ENCODE assay signal across 10 cellular contexts in the genomic region with DNA sequence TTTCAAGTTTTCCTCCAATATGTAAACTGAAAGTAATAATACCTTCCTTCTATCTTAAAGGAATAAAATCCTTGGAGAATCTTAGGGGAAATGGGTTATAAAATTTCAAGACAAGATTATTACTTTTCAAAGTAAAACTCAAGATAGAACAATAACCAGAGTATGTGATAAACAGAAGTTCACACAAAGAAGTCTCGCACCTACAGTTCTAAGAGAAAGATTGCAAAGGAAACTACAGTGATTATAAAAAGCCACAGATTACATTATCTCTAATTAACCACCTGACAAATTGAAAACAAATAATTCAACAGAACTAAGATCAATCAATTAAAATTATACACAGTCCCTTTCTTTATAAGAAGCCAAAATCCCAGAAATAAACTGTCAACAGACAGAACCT. TPM values are rescaled to one million over a fixed set of nuclear protein-coding genes. Genes with fewer than 3 reads are reported as not detected.
A peak's percentile ranks its signal among the peaks of the same experiment; 100 is the strongest.
DNase-seq lines count a peak whose midpoint lies in the region; ATAC-seq and TF ChIP-seq lines count a peak whose summit lies in the region.
"Had no signal": no experiment of that assay in that cellular context is flagged by ENCODE, and none has a peak within 500 bp of the region (broad histone marks: within the 10 kb centered on the region; RNA-seq: fewer than 3 reads in every experiment).

No MANE protein-coding gene starts in this region.

- TF ChIP-seq CTCF in Loucy (conservative IDR thresholded peaks at IDR 0.05; ENCODE audit: low read length) (no peak), mammary epithelial cell (conservative IDR thresholded peaks at IDR 0.05 in 1 of 2, IDR thresholded peaks at IDR 0.05 in 1 of 2; ENCODE audit: extremely low read depth in 1 of 2, insufficient read depth in 1 of 2, low read depth in 1 of 2, low read length in 2 of 2) (no peak)

- no peak for DNase-seq in mammary epithelial cell
- no peak for DNase-seq in natural killer cell treated with Interleukin-12 subunit alpha and Interleukin-12 subunit beta and Interleukin-15 and Interleukin-18, amount 100 ng/mL, for 72 hours (ENCODE audit: low spot score)
- DNase-seq in AG20443 (ENCODE audit: low spot score): no peak
- no peak for DNase-seq in HK-2 (ENCODE audit: unreplicated experiment)
- DNase-seq in A172 (ENCODE audit: low spot score): no peak
- DNase-seq: NCI-H1436 had no signal

- H3K9ac ChIP-seq in BLaER1 treated with 17β-estradiol and CSF1 and Interleukin-3, amounts not matched to agents 10 nM and 100 nM: peak overlapping the region in 5 of 11 experiments; percentile 6 to 76 (median 69); a peak in 8 of 22 replicates
- H3K9ac ChIP-seq in Loucy (ENCODE audit: low read depth, low read length, poor library complexity, severe bottlenecking) (peak overlapping the region; percentile 73), mammary epithelial cell (ENCODE audit: insufficient read depth, low read length) (no peak overlapping the region)
- H3K9ac ChIP-seq: parathyroid adenoma had no signal

- peaks cover 0 to 11% (median 0%) of the 10 kb centered on the region in 11 experiments; a peak in 2 of 22 replicates for H3K36me3 ChIP-seq in BLaER1 treated with 17β-estradiol and CSF1 and Interleukin-3, amounts not matched to agents 10 nM and 100 nM
- no peaks in the 10 kb centered on the region for H3K36me3 ChIP-seq in Loucy (ENCODE audit: insufficient read depth, low read length)
- H3K36me3 ChIP-seq in mammary epithelial cell (ENCODE audit: insufficient read depth, low read length): peaks cover 2% of the 10 kb centered on the region

- H2AFZ ChIP-seq in Loucy (ENCODE audit: low read length) (no peak overlapping the region), mammary epithelial cell (ENCODE audit: low read depth, low read length) (no peak overlapping the region)
- H2AFZ ChIP-seq: parathyroid adenoma had no signal

- peaks cover 35 to 45% of the 10 kb centered on the region in 2 donors for H3K4me1 Mint-ChIP-seq in natural killer cell treated with Interleukin-12 subunit alpha and Interleukin-12 subunit beta and Interleukin-15 and Interleukin-18, amount 100 ng/mL, for 72 hours (ENCODE audit: low read depth in 2 of 2)

- no peaks in the 10 kb centered on the region for H3K9me3 Mint-ChIP-seq in natural killer cell treated with Interleukin-12 subunit alpha and Interleukin-12 subunit beta and Interleukin-15 and Interleukin-18, amount 100 ng/mL, for 72 hours

- peak overlapping the region in 2 of 10 experiments; percentile 49 to 51; a peak in 5 of 20 replicates for H3K4me3 ChIP-seq in BLaER1 treated with 17β-estradiol and CSF1 and Interleukin-3, amounts not matched to agents 10 nM and 100 nM
- H3K4me3 ChIP-seq in Loucy (ENCODE audit: low read length, poor library complexity, severe bottlenecking): peak overlapping the region; percentile 76
- peak overlapping the region in 1 of 3 experiments; percentile 81 for H3K4me3 ChIP-seq in mammary epithelial cell (replicated peaks in 1 of 3; ENCODE audit: insufficient read depth in 1 of 3, low read depth in 2 of 3, low read length in 3 of 3)

- H3F3A ChIP-seq in Loucy (ENCODE audit: low read depth): no peaks in the 10 kb centered on the region

- WGBS in mammary epithelial cell (ENCODE audit: low coverage, missing lambda C conversion rate): 95% methylated on average over 1 of the region's 1 CpG

- CTCF ChIA-PET in mammary epithelial cell (lab: Charles Lee; ENCODE audit: low non-redundant PET): no interaction called here

- no peak for ATAC-seq in natural killer cell treated with Interleukin-12 subunit alpha and Interleukin-12 subunit beta and Interleukin-15 and Interleukin-18, amount 100 ng/mL, for 72 hours
- no peak for ATAC-seq in HG02885 (IDR thresholded peaks at IDR 0.05; ENCODE audit: poor library complexity, unreplicated experiment)

- peak overlapping the region; percentile 65 to 97 (median 85); a peak in 20 of 22 replicates for H3K4me2 ChIP-seq in BLaER1 treated with 17β-estradiol and CSF1 and Interleukin-3, amounts not matched to agents 10 nM and 100 nM
- H3K4me2 ChIP-seq in Loucy (ENCODE audit: low read depth, low read length, poor library complexity, severe bottlenecking) (peak overlapping the region; percentile 87), mammary epithelial cell (ENCODE audit: insufficient read depth, low read depth, low read length) (peak overlapping the region; percentile 95)

- no peaks in the 10 kb centered on the region for H3K27me3 ChIP-seq in BLaER1 treated with 17β-estradiol and CSF1 and Interleukin-3, amounts not matched to agents 10 nM and 100 nM
- H3K27me3 ChIP-seq in Loucy (ENCODE audit: insufficient read depth, low read length, poor library complexity, severe bottlenecking) (no peaks in the 10 kb centered on the region), mammary epithelial cell (ENCODE audit: insufficient read depth, low read length) (no peaks in the 10 kb centered on the region)

- in situ Hi-C loops in mammary epithelial cell (cut with MboI; ENCODE audit: low sequenced_read_pairs in 2 of 2): no loop called here

- H3K36me3 Mint-ChIP-seq in natural killer cell treated with Interleukin-12 subunit alpha and Interleukin-12 subunit beta and Interleukin-15 and Interleukin-18, amount 100 ng/mL, for 72 hours: no peaks in the 10 kb centered on the region

- H4K20me1 ChIP-seq in BLaER1 treated with 17β-estradiol and CSF1 and Interleukin-3, amounts not matched to agents 10 nM and 100 nM: peaks cover 49 to 100% (median 96%) of the 10 kb centered on the region in 11 experiments; a peak in 21 of 22 replicates
- H4K20me1 ChIP-seq in Loucy (ENCODE audit: insufficient read depth, low read length, poor library complexity, severe bottlenecking): peaks cover 20% of the 10 kb centered on the region
- H4K20me1 ChIP-seq in mammary epithelial cell (ENCODE audit: insufficient read depth, low read length): no peaks in the 10 kb centered on the region

- H3K27ac ChIP-seq in BLaER1 treated with 17β-estradiol and CSF1 and Interleukin-3, amounts not matched to agents 10 nM and 100 nM: peak overlapping the region in 4 of 11 experiments; percentile 51 to 64 (median 58); a peak in 3 of 22 replicates
- H3K27ac ChIP-seq in mammary epithelial cell (ENCODE audit: insufficient read depth, low read depth, low read length): peak overlapping the region; percentile 87

- peak overlapping the region; percentile 97 for H3K4me3 Mint-ChIP-seq in natural killer cell treated with Interleukin-12 subunit alpha and Interleukin-12 subunit beta and Interleukin-15 and Interleukin-18, amount 100 ng/mL, for 72 hours

- H3K9me2 ChIP-seq in Loucy (replicated peaks; ENCODE audit: low read depth, low read length): no peaks in the 10 kb centered on the region

- intact Hi-C loops in mammary epithelial cell (cut with micrococcal nuclease): no loop called here

- no peaks in the 10 kb centered on the region for H3K27me3 Mint-ChIP-seq in natural killer cell treated with Interleukin-12 subunit alpha and Interleukin-12 subunit beta and Interleukin-15 and Interleukin-18, amount 100 ng/mL, for 72 hours

- dilution Hi-C loops in mammary epithelial cell (cut with HindIII; ENCODE audit: low sequenced_read_pairs): no loop called here

- peaks cover 40 to 58% (median 48%) of the 10 kb centered on the region in 10 experiments for H3K4me1 ChIP-seq in BLaER1 treated with 17β-estradiol and CSF1 and Interleukin-3, amounts not matched to agents 10 nM and 100 nM
- H3K4me1 ChIP-seq in Loucy (ENCODE audit: insufficient read depth, low read length, poor library complexity, severe bottlenecking) (peaks cover 29% of the 10 kb centered on the region), mammary epithelial cell (ENCODE audit: insufficient read depth, low read length) (peaks cover 38% of the 10 kb centered on the region)

- peak overlapping the region; percentile 81 to 95 for H3K27ac Mint-ChIP-seq in natural killer cell treated with Interleukin-12 subunit alpha and Interleukin-12 subunit beta and Interleukin-15 and Interleukin-18, amount 100 ng/mL, for 72 hours

- no TSS peak for BruUV-seq in mammary epithelial cell (replicated peaks; lab: Mats Ljungman, UMichigan)

- H3K79me2 ChIP-seq in Loucy (ENCODE audit: insufficient read depth, low read length) (peaks cover 85% of the 10 kb centered on the region), mammary epithelial cell (ENCODE audit: insufficient read depth, low read length) (peaks cover 89% of the 10 kb centered on the region)

- H3K9me3 ChIP-seq in BLaER1 treated with 17β-estradiol and CSF1 and Interleukin-3, amounts not matched to agents 10 nM and 100 nM (replicated peaks in 1 of 11): no peaks in the 10 kb centered on the region
- H3K9me3 ChIP-seq in Loucy (ENCODE audit: insufficient read depth, low read depth, low read length): no peaks in the 10 kb centered on the region
- H3K9me3 ChIP-seq in mammary epithelial cell (replicated peaks; ENCODE audit: insufficient read depth, low read length): no peaks in the 10 kb centered on the region

RNA-seq across cellular contexts. Expression of gene AMBRA1, which starts 34.0 kb away (rescaled TPM):
- total RNA-seq in mammary epithelial cell: 10 to 100 TPM; 23.2 to 26.3 TPM
- 11.1 TPM for polyA plus RNA-seq in mammary epithelial cell
- 28.7 TPM for polyA minus RNA-seq in mammary epithelial cell
- 10 to 100 TPM; 50.7 to 72.4 TPM for total RNA-seq in natural killer cell treated with Interleukin-12 subunit alpha and Interleukin-12 subunit beta and Interleukin-15 and Interleukin-18, amount 100 ng/mL, for 72 hours
- 27.3 and 44.3 TPM in 2 replicates for total RNA-seq in A172 (2014; rRNA removed; shearing (Covaris generic))

RNA-seq across cellular contexts. Expression of gene HARBI1, which starts 57.2 kb away (rescaled TPM):
- 1 to 10 TPM; 5.8 to 6.8 TPM for total RNA-seq in mammary epithelial cell
- 4.4 TPM for polyA plus RNA-seq in mammary epithelial cell
- 7.1 TPM for polyA minus RNA-seq in mammary epithelial cell
- total RNA-seq in natural killer cell treated with Interleukin-12 subunit alpha and Interleukin-12 subunit beta and Interleukin-15 and Interleukin-18, amount 100 ng/mL, for 72 hours: 1 to 10 TPM; 6.2 to 6.4 TPM
- total RNA-seq in A172 (2014; rRNA removed; shearing (Covaris generic)): 5.2 and 7.4 TPM in 2 replicates

RNA-seq across cellular contexts. Expression of gene ATG13, which starts 57.5 kb away (rescaled TPM):
- 10 to 100 TPM; 52.8 to 58.9 TPM for total RNA-seq in mammary epithelial cell
- polyA plus RNA-seq in mammary epithelial cell: 39.0 TPM
- 234 TPM for polyA minus RNA-seq in mammary epithelial cell
- total RNA-seq in natural killer cell treated with Interleukin-12 subunit alpha and Interleukin-12 subunit beta and Interleukin-15 and Interleukin-18, amount 100 ng/mL, for 72 hours: 10 to 100 TPM; 93.9 to 96.6 TPM
- total RNA-seq in A172 (2014; rRNA removed; shearing (Covaris generic)): 66.5 and 93.3 TPM in 2 replicates
